In the genomic region with DNA sequence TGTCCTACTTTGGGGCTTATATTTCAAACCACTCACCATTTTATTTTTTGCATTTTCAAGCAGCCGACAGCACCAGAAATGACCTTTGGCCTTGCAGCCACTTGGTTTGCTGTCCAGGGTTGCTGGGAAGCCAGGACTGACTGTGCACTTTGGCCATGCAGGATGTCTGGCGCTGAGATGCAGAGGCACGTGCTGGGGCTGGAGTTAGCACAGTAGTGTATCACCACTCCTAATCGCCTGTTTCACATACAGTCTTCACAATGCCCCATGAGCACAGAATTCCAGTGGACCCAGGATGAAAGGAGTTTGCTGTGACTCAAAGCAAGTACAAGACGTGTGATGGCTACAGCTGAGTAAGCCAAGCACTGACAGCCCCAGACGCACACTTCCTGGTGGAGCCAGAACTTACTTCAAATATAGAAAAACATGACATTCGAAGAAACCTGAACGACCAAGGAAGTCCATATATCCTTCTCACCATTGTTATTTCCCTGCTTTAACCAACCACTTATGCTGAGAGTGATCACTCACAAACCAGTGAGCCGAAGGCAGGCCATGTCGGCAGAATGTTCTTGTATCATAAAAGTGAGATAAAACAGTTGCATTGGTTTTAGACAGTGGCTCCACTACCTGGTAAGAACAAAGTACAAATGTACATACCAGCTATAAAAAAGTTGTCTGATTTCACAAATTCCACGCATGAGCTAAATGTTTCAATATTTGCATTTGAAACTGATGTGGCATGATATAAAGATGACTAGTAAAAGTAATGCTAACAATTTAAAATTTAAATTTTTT, we compare ENCODE assay signal across 1 cellular context.
TF ChIP-seq lines count a peak whose summit lies in the region.

No MANE protein-coding gene starts in this region.

TF ChIP-seq in HepG2, 621 proteins besides CTCF, POLR2A, EP300 and RAD21 (continued from another document and continues in another):
- TF ChIP-seq ZNF296 (CRISPR knock-in tag; conservative IDR thresholded peaks at IDR 0.05) (no peak), GABPA (IDR thresholded peaks at IDR 0.05; ENCODE audit: low read depth, low read length) (no peak), GABPA (CRISPR knock-in tag; IDR thresholded peaks at IDR 0.05; ENCODE audit: low read depth) (no peak), RNF2 (conservative IDR thresholded peaks at IDR 0.05; ENCODE audit: low read depth) (0 out of 2 replicates have a peak, but pooled peaks have one; percentile 52), FOXA3 (CRISPR knock-in tag; IDR thresholded peaks at IDR 0.05) (0 out of 2 replicates have a peak, but pooled peaks have one; percentile 25), ZKSCAN1 (IDR thresholded peaks at IDR 0.05; ENCODE audit: low read length) (0 out of 2 replicates have a peak, but pooled peaks have one; percentile 56), KAT8 (CRISPR knock-in tag; IDR thresholded peaks at IDR 0.05) (0 out of 2 replicates have a peak, but pooled peaks have one; percentile 21), BORCS8-MEF2B (CRISPR knock-in tag; IDR thresholded peaks at IDR 0.05) (peak; percentile 63; the same call in 1 of the 2 replicates), YY1 (IDR thresholded peaks at IDR 0.05; ENCODE audit: insufficient read depth, insufficient replicate concordance, low read depth, low read length) (no peak), SOX5 (CRISPR knock-in tag; IDR thresholded peaks at IDR 0.05; ENCODE audit: borderline replicate concordance) (peak; percentile 56; the same call in 1 of the 2 replicates), FOXK2 (IDR thresholded peaks at IDR 0.05) (no peak), HES4 (CRISPR knock-in tag; IDR thresholded peaks at IDR 0.05; ENCODE audit: borderline replicate concordance) (no peak), HDAC6 (IDR thresholded peaks at IDR 0.05; ENCODE audit: low read depth, low read length) (no peak), ARNTL (CRISPR knock-in tag; IDR thresholded peaks at IDR 0.05) (peak; percentile 65; the same call in 1 of the 2 replicates), DNMT1 (CRISPR knock-in tag; IDR thresholded peaks at IDR 0.05) (no peak), ZNF331 (CRISPR knock-in tag; IDR thresholded peaks at IDR 0.05) (peak; percentile 72), ZNF605 (CRISPR knock-in tag; IDR thresholded peaks at IDR 0.05) (0 out of 2 replicates have a peak, but pooled peaks have one; percentile 24), JUN (CRISPR knock-in tag; IDR thresholded peaks at IDR 0.05) (no peak), SNRNP70 (IDR thresholded peaks at IDR 0.05; ENCODE audit: low read depth, low read length) (no peak), ZNF883 (CRISPR knock-in tag; IDR thresholded peaks at IDR 0.05; ENCODE audit: not compliant biosample characterization) (no peak), FOXO1 (CRISPR knock-in tag; IDR thresholded peaks at IDR 0.05) (peak; percentile 26; the same call in 1 of the 2 replicates), MED1 (CRISPR knock-in tag; IDR thresholded peaks at IDR 0.05) (peak; percentile 52), ZNF570 (CRISPR knock-in tag; IDR thresholded peaks at IDR 0.05; ENCODE audit: borderline replicate concordance) (no peak), ZFP41 (CRISPR knock-in tag; IDR thresholded peaks at IDR 0.05; ENCODE audit: borderline replicate concordance) (no peak), PPARG (CRISPR knock-in tag; conservative IDR thresholded peaks at IDR 0.05) (peak; percentile 60), ZNF263 (CRISPR knock-in tag; IDR thresholded peaks at IDR 0.05) (no peak), ZNF557 (CRISPR knock-in tag; IDR thresholded peaks at IDR 0.05) (no peak), MIER2 (CRISPR knock-in tag; IDR thresholded peaks at IDR 0.05) (peak; percentile 86), SAP130 (CRISPR knock-in tag; IDR thresholded peaks at IDR 0.05; ENCODE audit: low read depth) (peak; percentile 60), POGZ (CRISPR knock-in tag; IDR thresholded peaks at IDR 0.05) (peak; percentile 67), ZFP36L1 (CRISPR knock-in tag; IDR thresholded peaks at IDR 0.05) (no peak), BHLHE40 (IDR thresholded peaks at IDR 0.05; ENCODE audit: low read length) (peak; percentile 99), HNF4G (IDR thresholded peaks at IDR 0.05; ENCODE audit: borderline replicate concordance, low read depth, low read length) (peak; percentile 84), HNF4G (CRISPR knock-in tag; IDR thresholded peaks at IDR 0.05; ENCODE audit: borderline replicate concordance, low read depth) (peak; percentile 89), SP140L (CRISPR knock-in tag; IDR thresholded peaks at IDR 0.05; ENCODE audit: borderline replicate concordance) (no peak), CHCHD3 (CRISPR knock-in tag; IDR thresholded peaks at IDR 0.05) (no peak), ZNF768 (CRISPR knock-in tag; IDR thresholded peaks at IDR 0.05) (no peak), CEBPG (CRISPR knock-in tag; IDR thresholded peaks at IDR 0.05) (0 out of 2 replicates have a peak, but pooled peaks have one; percentile 25), RARA (CRISPR knock-in tag; IDR thresholded peaks at IDR 0.05) (peak; percentile 71)
- TF ChIP-seq, protein P1, sequence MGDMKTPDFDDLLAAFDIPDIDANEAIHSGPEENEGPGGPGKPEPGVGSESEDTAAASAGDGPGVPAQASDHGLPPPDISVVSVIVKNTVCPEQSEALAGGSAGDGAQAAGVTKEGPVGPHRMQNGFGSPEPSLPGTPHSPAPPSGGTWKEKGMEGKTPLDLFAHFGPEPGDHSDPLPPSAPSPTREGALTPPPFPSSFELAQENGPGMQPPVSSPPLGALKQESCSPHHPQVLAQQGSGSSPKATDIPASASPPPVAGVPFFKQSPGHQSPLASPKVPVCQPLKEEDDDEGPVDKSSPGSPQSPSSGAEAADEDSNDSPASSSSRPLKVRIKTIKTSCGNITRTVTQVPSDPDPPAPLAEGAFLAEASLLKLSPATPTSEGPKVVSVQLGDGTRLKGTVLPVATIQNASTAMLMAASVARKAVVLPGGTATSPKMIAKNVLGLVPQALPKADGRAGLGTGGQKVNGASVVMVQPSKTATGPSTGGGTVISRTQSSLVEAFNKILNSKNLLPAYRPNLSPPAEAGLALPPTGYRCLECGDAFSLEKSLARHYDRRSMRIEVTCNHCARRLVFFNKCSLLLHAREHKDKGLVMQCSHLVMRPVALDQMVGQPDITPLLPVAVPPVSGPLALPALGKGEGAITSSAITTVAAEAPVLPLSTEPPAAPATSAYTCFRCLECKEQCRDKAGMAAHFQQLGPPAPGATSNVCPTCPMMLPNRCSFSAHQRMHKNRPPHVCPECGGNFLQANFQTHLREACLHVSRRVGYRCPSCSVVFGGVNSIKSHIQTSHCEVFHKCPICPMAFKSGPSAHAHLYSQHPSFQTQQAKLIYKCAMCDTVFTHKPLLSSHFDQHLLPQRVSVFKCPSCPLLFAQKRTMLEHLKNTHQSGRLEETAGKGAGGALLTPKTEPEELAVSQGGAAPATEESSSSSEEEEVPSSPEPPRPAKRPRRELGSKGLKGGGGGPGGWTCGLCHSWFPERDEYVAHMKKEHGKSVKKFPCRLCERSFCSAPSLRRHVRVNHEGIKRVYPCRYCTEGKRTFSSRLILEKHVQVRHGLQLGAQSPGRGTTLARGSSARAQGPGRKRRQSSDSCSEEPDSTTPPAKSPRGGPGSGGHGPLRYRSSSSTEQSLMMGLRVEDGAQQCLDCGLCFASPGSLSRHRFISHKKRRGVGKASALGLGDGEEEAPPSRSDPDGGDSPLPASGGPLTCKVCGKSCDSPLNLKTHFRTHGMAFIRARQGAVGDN (CRISPR knock-in tag; IDR thresholded peaks at IDR 0.05) = peak; percentile 81
- TF ChIP-seq, protein P2, sequence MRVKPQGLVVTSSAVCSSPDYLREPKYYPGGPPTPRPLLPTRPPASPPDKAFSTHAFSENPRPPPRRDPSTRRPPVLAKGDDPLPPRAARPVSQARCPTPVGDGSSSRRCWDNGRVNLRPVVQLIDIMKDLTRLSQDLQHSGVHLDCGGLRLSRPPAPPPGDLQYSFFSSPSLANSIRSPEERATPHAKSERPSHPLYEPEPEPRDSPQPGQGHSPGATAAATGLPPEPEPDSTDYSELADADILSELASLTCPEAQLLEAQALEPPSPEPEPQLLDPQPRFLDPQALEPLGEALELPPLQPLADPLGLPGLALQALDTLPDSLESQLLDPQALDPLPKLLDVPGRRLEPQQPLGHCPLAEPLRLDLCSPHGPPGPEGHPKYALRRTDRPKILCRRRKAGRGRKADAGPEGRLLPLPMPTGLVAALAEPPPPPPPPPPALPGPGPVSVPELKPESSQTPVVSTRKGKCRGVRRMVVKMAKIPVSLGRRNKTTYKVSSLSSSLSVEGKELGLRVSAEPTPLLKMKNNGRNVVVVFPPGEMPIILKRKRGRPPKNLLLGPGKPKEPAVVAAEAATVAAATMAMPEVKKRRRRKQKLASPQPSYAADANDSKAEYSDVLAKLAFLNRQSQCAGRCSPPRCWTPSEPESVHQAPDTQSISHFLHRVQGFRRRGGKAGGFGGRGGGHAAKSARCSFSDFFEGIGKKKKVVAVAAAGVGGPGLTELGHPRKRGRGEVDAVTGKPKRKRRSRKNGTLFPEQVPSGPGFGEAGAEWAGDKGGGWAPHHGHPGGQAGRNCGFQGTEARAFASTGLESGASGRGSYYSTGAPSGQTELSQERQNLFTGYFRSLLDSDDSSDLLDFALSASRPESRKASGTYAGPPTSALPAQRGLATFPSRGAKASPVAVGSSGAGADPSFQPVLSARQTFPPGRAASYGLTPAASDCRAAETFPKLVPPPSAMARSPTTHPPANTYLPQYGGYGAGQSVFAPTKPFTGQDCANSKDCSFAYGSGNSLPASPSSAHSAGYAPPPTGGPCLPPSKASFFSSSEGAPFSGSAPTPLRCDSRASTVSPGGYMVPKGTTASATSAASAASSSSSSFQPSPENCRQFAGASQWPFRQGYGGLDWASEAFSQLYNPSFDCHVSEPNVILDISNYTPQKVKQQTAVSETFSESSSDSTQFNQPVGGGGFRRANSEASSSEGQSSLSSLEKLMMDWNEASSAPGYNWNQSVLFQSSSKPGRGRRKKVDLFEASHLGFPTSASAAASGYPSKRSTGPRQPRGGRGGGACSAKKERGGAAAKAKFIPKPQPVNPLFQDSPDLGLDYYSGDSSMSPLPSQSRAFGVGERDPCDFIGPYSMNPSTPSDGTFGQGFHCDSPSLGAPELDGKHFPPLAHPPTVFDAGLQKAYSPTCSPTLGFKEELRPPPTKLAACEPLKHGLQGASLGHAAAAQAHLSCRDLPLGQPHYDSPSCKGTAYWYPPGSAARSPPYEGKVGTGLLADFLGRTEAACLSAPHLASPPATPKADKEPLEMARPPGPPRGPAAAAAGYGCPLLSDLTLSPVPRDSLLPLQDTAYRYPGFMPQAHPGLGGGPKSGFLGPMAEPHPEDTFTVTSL (CRISPR knock-in tag; IDR thresholded peaks at IDR 0.05; ENCODE audit: borderline replicate concordance) = peak; percentile 85; the same call in 1 of the 2 replicates
- TF ChIP-seq, protein P3, sequence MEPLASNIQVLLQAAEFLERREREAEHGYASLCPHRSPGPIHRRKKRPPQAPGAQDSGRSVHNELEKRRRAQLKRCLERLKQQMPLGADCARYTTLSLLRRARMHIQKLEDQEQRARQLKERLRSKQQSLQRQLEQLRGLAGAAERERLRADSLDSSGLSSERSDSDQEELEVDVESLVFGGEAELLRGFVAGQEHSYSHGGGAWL (CRISPR knock-in tag; IDR thresholded peaks at IDR 0.05) = no peak
- TF ChIP-seq, protein P4, sequence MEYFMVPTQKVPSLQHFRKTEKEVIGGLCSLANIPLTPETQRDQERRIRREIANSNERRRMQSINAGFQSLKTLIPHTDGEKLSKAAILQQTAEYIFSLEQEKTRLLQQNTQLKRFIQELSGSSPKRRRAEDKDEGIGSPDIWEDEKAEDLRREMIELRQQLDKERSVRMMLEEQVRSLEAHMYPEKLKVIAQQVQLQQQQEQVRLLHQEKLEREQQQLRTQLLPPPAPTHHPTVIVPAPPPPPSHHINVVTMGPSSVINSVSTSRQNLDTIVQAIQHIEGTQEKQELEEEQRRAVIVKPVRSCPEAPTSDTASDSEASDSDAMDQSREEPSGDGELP (IDR thresholded peaks at IDR 0.05; ENCODE audit: borderline replicate concordance, low read depth) = peak; percentile 28; the same call in 1 of the 2 replicates
- TF ChIP-seq, protein P5, sequence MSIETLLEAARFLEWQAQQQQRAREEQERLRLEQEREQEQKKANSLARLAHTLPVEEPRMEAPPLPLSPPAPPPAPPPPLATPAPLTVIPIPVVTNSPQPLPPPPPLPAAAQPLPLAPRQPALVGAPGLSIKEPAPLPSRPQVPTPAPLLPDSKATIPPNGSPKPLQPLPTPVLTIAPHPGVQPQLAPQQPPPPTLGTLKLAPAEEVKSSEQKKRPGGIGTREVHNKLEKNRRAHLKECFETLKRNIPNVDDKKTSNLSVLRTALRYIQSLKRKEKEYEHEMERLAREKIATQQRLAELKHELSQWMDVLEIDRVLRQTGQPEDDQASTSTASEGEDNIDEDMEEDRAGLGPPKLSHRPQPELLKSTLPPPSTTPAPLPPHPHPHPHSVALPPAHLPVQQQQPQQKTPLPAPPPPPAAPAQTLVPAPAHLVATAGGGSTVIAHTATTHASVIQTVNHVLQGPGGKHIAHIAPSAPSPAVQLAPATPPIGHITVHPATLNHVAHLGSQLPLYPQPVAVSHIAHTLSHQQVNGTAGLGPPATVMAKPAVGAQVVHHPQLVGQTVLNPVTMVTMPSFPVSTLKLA (IDR thresholded peaks at IDR 0.05) = peak; percentile 59
- TF ChIP-seq, protein P6, sequence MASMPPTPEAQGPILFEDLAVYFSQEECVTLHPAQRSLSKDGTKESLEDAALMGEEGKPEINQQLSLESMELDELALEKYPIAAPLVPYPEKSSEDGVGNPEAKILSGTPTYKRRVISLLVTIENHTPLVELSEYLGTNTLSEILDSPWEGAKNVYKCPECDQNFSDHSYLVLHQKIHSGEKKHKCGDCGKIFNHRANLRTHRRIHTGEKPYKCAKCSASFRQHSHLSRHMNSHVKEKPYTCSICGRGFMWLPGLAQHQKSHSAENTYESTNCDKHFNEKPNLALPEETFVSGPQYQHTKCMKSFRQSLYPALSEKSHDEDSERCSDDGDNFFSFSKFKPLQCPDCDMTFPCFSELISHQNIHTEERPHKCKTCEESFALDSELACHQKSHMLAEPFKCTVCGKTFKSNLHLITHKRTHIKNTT (CRISPR knock-in tag; IDR thresholded peaks at IDR 0.05) = no peak
- TF ChIP-seq, protein P7, sequence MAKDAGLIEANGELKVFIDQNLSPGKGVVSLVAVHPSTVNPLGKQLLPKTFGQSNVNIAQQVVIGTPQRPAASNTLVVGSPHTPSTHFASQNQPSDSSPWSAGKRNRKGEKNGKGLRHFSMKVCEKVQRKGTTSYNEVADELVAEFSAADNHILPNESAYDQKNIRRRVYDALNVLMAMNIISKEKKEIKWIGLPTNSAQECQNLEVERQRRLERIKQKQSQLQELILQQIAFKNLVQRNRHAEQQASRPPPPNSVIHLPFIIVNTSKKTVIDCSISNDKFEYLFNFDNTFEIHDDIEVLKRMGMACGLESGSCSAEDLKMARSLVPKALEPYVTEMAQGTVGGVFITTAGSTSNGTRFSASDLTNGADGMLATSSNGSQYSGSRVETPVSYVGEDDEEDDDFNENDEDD (CRISPR knock-in tag; IDR thresholded peaks at IDR 0.05; ENCODE audit: borderline replicate concordance) = peak; percentile 87; the same call in 1 of the 2 replicates
- TF ChIP-seq, protein P8, sequence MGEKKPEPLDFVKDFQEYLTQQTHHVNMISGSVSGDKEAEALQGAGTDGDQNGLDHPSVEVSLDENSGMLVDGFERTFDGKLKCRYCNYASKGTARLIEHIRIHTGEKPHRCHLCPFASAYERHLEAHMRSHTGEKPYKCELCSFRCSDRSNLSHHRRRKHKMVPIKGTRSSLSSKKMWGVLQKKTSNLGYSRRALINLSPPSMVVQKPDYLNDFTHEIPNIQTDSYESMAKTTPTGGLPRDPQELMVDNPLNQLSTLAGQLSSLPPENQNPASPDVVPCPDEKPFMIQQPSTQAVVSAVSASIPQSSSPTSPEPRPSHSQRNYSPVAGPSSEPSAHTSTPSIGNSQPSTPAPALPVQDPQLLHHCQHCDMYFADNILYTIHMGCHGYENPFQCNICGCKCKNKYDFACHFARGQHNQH (CRISPR knock-in tag; IDR thresholded peaks at IDR 0.05) = 0 out of 2 replicates have a peak, but pooled peaks have one; percentile 44
- TF ChIP-seq, protein P9, sequence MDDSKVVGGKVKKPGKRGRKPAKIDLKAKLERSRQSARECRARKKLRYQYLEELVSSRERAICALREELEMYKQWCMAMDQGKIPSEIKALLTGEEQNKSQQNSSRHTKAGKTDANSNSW (CRISPR knock-in tag; IDR thresholded peaks at IDR 0.05; ENCODE audit: borderline replicate concordance) = no peak
